In genomic region chr2:53646788-53647187, GRCh38 we compare ENCODE assay signal across 19 cellular contexts.
"Had no signal": no experiment of that assay in that cellular context is flagged by ENCODE, and none has a peak within 500 bp of the region (broad histone marks: within the 10 kb centered on the region; RNA-seq: fewer than 3 reads in every experiment).

No MANE protein-coding gene starts in this region.

- H3K27ac ChIP-seq: colonic mucosa, foreskin keratinocyte, ovary, right atrium auricular region, sigmoid colon, skin epidermis, stomach, thoracic aorta, transverse colon had no signal

- FAIRE-seq: endothelial cell of umbilical vein had no signal

- H3K9me3 ChIP-seq: colonic mucosa, ovary, right atrium auricular region, sigmoid colon, stomach, thoracic aorta, transverse colon had no signal

- DNase-seq: colonic mucosa; dermis blood vessel endothelial cell; erythroblast; foreskin keratinocyte; islet precursor cell; natural killer cell; ovary; sigmoid colon; stimulated activated CD4-positive, alpha-beta T cell treated with anti-CD3 and anti-CD28 coated beads, Interleukin-2, amount 100 ng/mL, for 24 hours; stimulated activated CD4-positive, alpha-beta T cell treated with anti-CD3 and anti-CD28 coated beads, Interleukin-4, amount 100 ng/mL, for 4 hours; stimulated activated naive CD4-positive, alpha-beta T cell; stomach; substantia nigra; transverse colon had no signal

- H3K36me3 ChIP-seq: colonic mucosa, ovary, right atrium auricular region, sigmoid colon, stomach, thoracic aorta, transverse colon had no signal

- H3K27me3 ChIP-seq: colonic mucosa, foreskin keratinocyte, ovary, right atrium auricular region, sigmoid colon, stomach, transverse colon had no signal

- H3K4me3 ChIP-seq: colonic mucosa, ovary, right atrium auricular region, sigmoid colon, skin epidermis, stomach, thoracic aorta, transverse colon had no signal

- ATAC-seq: foreskin keratinocyte, left lobe of liver, natural killer cell had no signal

- H3K4me1 ChIP-seq: colonic mucosa, foreskin keratinocyte, right atrium auricular region, sigmoid colon, stomach, transverse colon had no signal
